12 cellular contexts compared by ENCODE assay signal in genomic region chr2:11124760-11125068, GRCh38. TPM values are rescaled to one million over a fixed set of nuclear protein-coding genes. Genes with fewer than 3 reads are reported as not detected.
DNase-seq lines count a peak whose midpoint lies in the region; ATAC-seq and TF ChIP-seq lines count a peak whose summit lies in the region.
"Had no signal": no experiment of that assay in that cellular context is flagged by ENCODE, and none has a peak within 500 bp of the region (broad histone marks: within the 10 kb centered on the region; RNA-seq: fewer than 3 reads in every experiment).

No MANE protein-coding gene starts in this region.

- peaks cover 14% of the 10 kb centered on the region for H3K4me1 Mint-ChIP-seq in CD14-positive monocyte

- H3K4me1 ChIP-seq in Loucy (ENCODE audit: insufficient read depth, low read length, poor library complexity, severe bottlenecking) = no peaks in the 10 kb centered on the region
- H3K4me1 ChIP-seq in parathyroid adenoma = no peaks in the 10 kb centered on the region

- no peak for ATAC-seq in GM19455 (IDR thresholded peaks at IDR 0.05; ENCODE audit: unreplicated experiment)

- no peak overlapping the region for H3K4me3 Mint-ChIP-seq in CD14-positive monocyte
- H3K4me3 Mint-ChIP-seq: CD4-positive, alpha-beta T cell; IgD-negative memory B cell had no signal

- no peaks in the 10 kb centered on the region for H3K9me3 ChIP-seq in Loucy (ENCODE audit: insufficient read depth, low read depth, low read length)
- no peaks in the 10 kb centered on the region for H3K9me3 ChIP-seq in parathyroid adenoma (ENCODE audit: control insufficient read depth, low read length)
- H3K9me3 ChIP-seq: SJSA1 had no signal

- no peaks in the 10 kb centered on the region for H4K20me1 ChIP-seq in Loucy (ENCODE audit: insufficient read depth, low read length, poor library complexity, severe bottlenecking)

- peak overlapping the region; percentile 68 for H2AFZ ChIP-seq in Loucy (ENCODE audit: low read length)
- peak overlapping the region; percentile 57 for H2AFZ ChIP-seq in parathyroid adenoma
- H2AFZ ChIP-seq: GM23248 had no signal

- peaks cover 14 to 35% (median 16%) of the 10 kb centered on the region in 3 donors for H3K27me3 Mint-ChIP-seq in CD14-positive monocyte (ENCODE audit: low read depth in 3 of 3)
- H3K27me3 Mint-ChIP-seq: CD4-positive, alpha-beta T cell had no signal

- intact Hi-C loops in CD14-positive monocyte (cut with micrococcal nuclease) = loop anchor here (2.0 to 5.0 kb wide), 2 partner anchors 292 kb away; no protein-coding TSS in a partner anchor

- TF ChIP-seq CTCF in CD14-positive monocyte (IDR thresholded peaks at IDR 0.05) = peak; percentile 19
- TF ChIP-seq CTCF in Loucy (conservative IDR thresholded peaks at IDR 0.05; ENCODE audit: low read length) = no peak
- peak; percentile 58 for TF ChIP-seq CTCF in VCaP (conservative IDR thresholded peaks at IDR 0.05)
- no peak for TF ChIP-seq CTCF in parathyroid adenoma (IDR thresholded peaks at IDR 0.05)

- no peak for DNase-seq in CD14-positive monocyte (ENCODE audit: low spot score)
- no peak for DNase-seq in DMS114 treated with DMSO at 0.1 percent for 48 hours (lab: John Stamatoyannopoulos, UW; ENCODE audit: unreplicated experiment)
- DNase-seq in DMS79 treated with DMSO at 0.1 percent for 48 hours (lab: John Stamatoyannopoulos, UW) = no peak
- DNase-seq: NK-92 treated with Interleukin-12 subunit alpha and Interleukin-12 subunit beta, amount 100 ng/mL, for 24 hours had no signal

- H3K27ac ChIP-seq in VCaP (no peak overlapping the region), parathyroid adenoma (no peak overlapping the region)
- H3K27ac ChIP-seq: GM23248, SJSA1 had no signal

- H3K36me3 Mint-ChIP-seq in CD14-positive monocyte = no peaks in the 10 kb centered on the region

- H3K9me3 Mint-ChIP-seq in CD14-positive monocyte = peaks cover 0 to 2% (median 0%) of the 10 kb centered on the region in 7 donors
- H3K9me3 Mint-ChIP-seq: CD4-positive, alpha-beta T cell had no signal

- H3K36me3 ChIP-seq in Loucy (ENCODE audit: insufficient read depth, low read length) = no peaks in the 10 kb centered on the region
- no peaks in the 10 kb centered on the region for H3K36me3 ChIP-seq in parathyroid adenoma (ENCODE audit: control insufficient read depth, insufficient read depth, low read length)
- H3K36me3 ChIP-seq: SJSA1 had no signal

- H3K9me2 ChIP-seq in Loucy (replicated peaks; ENCODE audit: low read depth, low read length) = no peaks in the 10 kb centered on the region

- H3K79me2 ChIP-seq in Loucy (ENCODE audit: insufficient read depth, low read length) = no peaks in the 10 kb centered on the region
- H3K79me2 ChIP-seq in parathyroid adenoma = no peaks in the 10 kb centered on the region

- H3F3A ChIP-seq in Loucy (ENCODE audit: low read depth) = no peaks in the 10 kb centered on the region

- H3K27ac Mint-ChIP-seq in CD14-positive monocyte = no peak overlapping the region
- H3K27ac Mint-ChIP-seq: CD4-positive, alpha-beta T cell; IgD-negative memory B cell had no signal

- H3K4me2 ChIP-seq in Loucy (ENCODE audit: low read depth, low read length, poor library complexity, severe bottlenecking) = no peak overlapping the region
- H3K4me2 ChIP-seq in parathyroid adenoma (ENCODE audit: low read length) = no peak overlapping the region

- H3K4me3 ChIP-seq in Loucy (ENCODE audit: low read length, poor library complexity, severe bottlenecking) = no peak overlapping the region
- H3K4me3 ChIP-seq in parathyroid adenoma (ENCODE audit: low read depth, low read length) = no peak overlapping the region
- H3K4me3 ChIP-seq: GM23248, SJSA1 had no signal

- H3K27me3 ChIP-seq in Loucy (ENCODE audit: insufficient read depth, low read length, poor library complexity, severe bottlenecking) (no peaks in the 10 kb centered on the region), parathyroid adenoma (ENCODE audit: control insufficient read depth, insufficient read depth, low read length) (no peaks in the 10 kb centered on the region)
- H3K27me3 ChIP-seq: SJSA1 had no signal

- H3K9ac ChIP-seq in Loucy (ENCODE audit: low read depth, low read length, poor library complexity, severe bottlenecking) (no peak overlapping the region), parathyroid adenoma (no peak overlapping the region)
- H3K9ac ChIP-seq: GM23248 had no signal

RNA-seq across cellular contexts. Expression of gene SLC66A3, which starts 30.6 kb away (rescaled TPM):
- 100 to 1,000 TPM; 169 to 188 TPM for polyA plus RNA-seq in CD14-positive monocyte

Comparison
In these comparisons a context has a peak if more than half of its experiments do, and no peak if none do; other contexts are left out.
1. CTCF ChIP-seq: peak in CD14-positive monocyte (single experiment) and VCaP (single experiment); none in Loucy (single experiment) and parathyroid adenoma (single experiment).